15 cellular contexts compared by ENCODE assay signal in the genomic region with DNA sequence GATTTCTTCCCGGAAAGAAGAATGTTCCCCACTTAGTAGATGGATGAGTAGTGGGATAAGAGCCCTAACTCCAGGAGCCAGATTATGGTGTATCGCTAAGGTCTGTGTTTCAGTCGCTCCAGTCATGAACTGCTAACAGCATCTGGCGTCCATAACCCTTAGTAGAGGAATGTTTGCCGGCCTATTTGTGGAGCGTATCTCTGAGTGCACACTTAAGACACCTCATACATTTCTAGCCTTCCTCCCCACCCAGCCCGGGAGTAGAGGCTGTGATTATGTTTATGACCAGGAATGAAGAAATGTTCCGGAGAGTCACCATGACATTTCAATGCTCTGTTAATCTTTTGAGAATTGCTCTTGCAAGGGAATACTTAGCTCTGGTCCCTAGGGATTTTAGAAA.
"Had no signal": no experiment of that assay in that cellular context is flagged by ENCODE, and none has a peak within 500 bp of the region (broad histone marks: within the 10 kb centered on the region; RNA-seq: fewer than 3 reads in every experiment).

No MANE protein-coding gene starts in this region.

- ATAC-seq: activated CD8-positive, alpha-beta T cell treated with anti-CD3 and anti-CD28 coated beads, Interleukin-2, amount 10 ng/mL, durations not matched to agents 7 days and 5 days; stimulated activated naive CD8-positive, alpha-beta T cell treated with anti-CD3 and anti-CD28 coated beads, Interleukin-15, amount 100 ng/mL, for 72 hours; T-cell had no signal

- H3K27ac ChIP-seq: coronary artery, epithelial cell of prostate, thoracic aorta, vagina had no signal

- H3K4me3 ChIP-seq: coronary artery, thoracic aorta, vagina had no signal

- H3K9me3 ChIP-seq: thoracic aorta, vagina had no signal

- DNase-seq: activated CD4-positive, alpha-beta T cell treated with anti-CD3 and anti-CD28 coated beads for 4 hours; activated CD8-positive, alpha-beta memory T cell treated with anti-CD3 and anti-CD28 coated beads, Interleukin-2, amount 50 U/mL, for 48 hours; activated CD8-positive, alpha-beta T cell treated with anti-CD3 and anti-CD28 coated beads, Interleukin-2, amount 10 ng/mL, durations not matched to agents 7 days and 5 days; activated naive CD4-positive, alpha-beta T cell treated with Interleukin-2 at 50 U/mL for 16 hours; central memory CD4-positive, alpha-beta T cell; effector CD8-positive, alpha-beta T cell; hypothalamus; mesendoderm; stimulated activated CD4-positive, alpha-beta T cell treated with anti-CD3 and anti-CD28 coated beads, Interleukin-4, amount 100 ng/mL, for 4 hours; stimulated activated naive CD8-positive, alpha-beta T cell treated with anti-CD3 and anti-CD28 coated beads, Interleukin-15, amount 100 ng/mL, for 72 hours; T-cell had no signal

- H3K4me1 ChIP-seq: vagina had no signal

- H3K36me3 ChIP-seq: thoracic aorta, vagina had no signal

- H3K27me3 ChIP-seq: vagina had no signal
